8 cellular contexts compared by ENCODE assay signal in genomic region chr9:127943746-127944145, GRCh38. TPM values are rescaled to one million over a fixed set of nuclear protein-coding genes. Genes with fewer than 3 reads are reported as not detected.
DNase-seq lines count a peak whose midpoint lies in the region; ATAC-seq, FAIRE-seq and TF ChIP-seq lines count a peak whose summit lies in the region.

No MANE protein-coding gene starts in this region.

- SMC1A ChIA-PET in GM12878 (lab: Charles Lee; ENCODE audit: uncharacterized antibody, unreplicated experiment): interaction anchor here (0.8 to 7.2 kb wide), 12 partner anchors 9 to 181 kb away, joined by 3 to 84 read pairs (median 4); no protein-coding TSS in a partner anchor

- no peaks in the 10 kb centered on the region for H3K79me2 ChIP-seq in GM12878 (ENCODE audit: control insufficient read depth, insufficient read depth, low read length)

- H3K9me3 ChIP-seq in CD4-positive, CD25-positive, alpha-beta regulatory T cell (ENCODE audit: control insufficient read depth in 2 of 2, low read length in 2 of 2): no peaks in the 10 kb centered on the region
- H3K9me3 ChIP-seq in GM12878 (replicated peaks; ENCODE audit: control insufficient read depth, insufficient read depth, low read length): no peaks in the 10 kb centered on the region

- RAD21 ChIA-PET in GM12878 (lab: Charles Lee; ENCODE audit: unreplicated experiment): interaction anchor here (0.9 to 5.0 kb wide), 8 partner anchors 28 to 185 kb away, joined by 3 to 83 read pairs (median 5); partner anchors contain the start of gene EEIG1

- peak; percentile 72 to 96 (median 92) for TF ChIP-seq CTCF in GM12878 (IDR thresholded peaks at IDR 0.05 in 2 of 3, conservative IDR thresholded peaks at IDR 0.05 in 1 of 3; ENCODE audit: control insufficient read depth in 2 of 3, extremely low read depth in 1 of 3, insufficient read depth in 1 of 3, low read depth in 3 of 3, low read length in 3 of 3)

- peaks cover 0 to 47% (median 22%) of the 10 kb centered on the region in 4 donors for H3K4me1 Mint-ChIP-seq in CD4-positive, CD25-positive, alpha-beta regulatory T cell

- peaks cover 30% of the 10 kb centered on the region for H3K36me3 Mint-ChIP-seq in CD4-positive, CD25-positive, alpha-beta regulatory T cell

- no peaks in the 10 kb centered on the region for H4K20me1 ChIP-seq in GM12878 (ENCODE audit: control insufficient read depth, insufficient read depth)

- in situ Hi-C loops in GM12878 (cut with MboI): no loop called here

- no peaks in the 10 kb centered on the region for H3K9me3 Mint-ChIP-seq in CD4-positive, CD25-positive, alpha-beta regulatory T cell

- no peak overlapping the region for H3K9ac ChIP-seq in GM12878 (ENCODE audit: control insufficient read depth, insufficient read depth, low read length)

- H3K27me3 Mint-ChIP-seq in CD4-positive, CD25-positive, alpha-beta regulatory T cell: no peaks in the 10 kb centered on the region

- POLR2A ChIA-PET in GM12878 (lab: Charles Lee): no interaction called here

- intact Hi-C loops in GM12878 (cut with micrococcal nuclease; ENCODE audit: unreplicated experiment): loop anchor here (1.0 kb wide), 2 partner anchors 92 to 174 kb away; no protein-coding TSS in a partner anchor

- peak; percentile 62 to 78 (median 64) for DNase-seq in CD4-positive, CD25-positive, alpha-beta regulatory T cell
- DNase-seq in H54 (ENCODE audit: insufficient read length, low spot score) (peak; percentile 85), NCI-H2029 (lab: John Stamatoyannopoulos, UW) (peak; percentile 75), UCSD-AML1 (lab: John Stamatoyannopoulos, UW; ENCODE audit: unreplicated experiment) (peak; percentile 73), GM12878 (ENCODE audit: low read depth, low spot score) (no peak), iPS DF 19.7 (ENCODE audit: low read depth, low spot score) (peak; percentile 63)
- peak; percentile 65 to 81 (median 78) for DNase-seq in stimulated activated CD4-positive, alpha-beta T cell treated with anti-CD3 and anti-CD28 coated beads, Interleukin-12 subunit alpha, Interleukin-12 subunit beta, amount 100 ng/mL, for 48 hours (ENCODE audit: low read depth in 2 of 3, low spot score in 1 of 3)

- no peaks in the 10 kb centered on the region for H3K27me3 ChIP-seq in CD4-positive, CD25-positive, alpha-beta regulatory T cell (ENCODE audit: control insufficient read depth, insufficient read depth, low read length)
- H3K27me3 ChIP-seq in GM12878 (replicated peaks in 1 of 2; ENCODE audit: control insufficient read depth in 2 of 2, insufficient read depth in 2 of 2, low read length in 1 of 2): no peaks in the 10 kb centered on the region

- H3K4me3 Mint-ChIP-seq in CD4-positive, CD25-positive, alpha-beta regulatory T cell: peak overlapping the region in 2 of 4 donors; percentile 39 to 76

- H3K36me3 ChIP-seq in CD4-positive, CD25-positive, alpha-beta regulatory T cell (ENCODE audit: control insufficient read depth, insufficient read depth, low read length): peaks cover 85% of the 10 kb centered on the region
- H3K36me3 ChIP-seq in GM12878 (ENCODE audit: control insufficient read depth in 2 of 2, insufficient read depth in 2 of 2, low read length in 1 of 2): peaks cover 0 to 11% of the 10 kb centered on the region in 2 experiments; a peak in 3 of 4 replicates

- TF ChIP-seq POLR2A in H54 (IDR thresholded peaks at IDR 0.05; ENCODE audit: low read depth, low read length): no peak
- TF ChIP-seq POLR2A in GM12878 (IDR thresholded peaks at IDR 0.05; ENCODE audit: low read depth, low read length): no peak; the same call in none of the 2 replicates

- H3K4me2 ChIP-seq in GM12878 (ENCODE audit: control insufficient read depth, insufficient read depth): no peak overlapping the region

- peaks cover 20% of the 10 kb centered on the region for H3K4me1 ChIP-seq in CD4-positive, CD25-positive, alpha-beta regulatory T cell (ENCODE audit: control insufficient read depth, insufficient read depth, low read length, poor library complexity, severe bottlenecking)
- H3K4me1 ChIP-seq in GM12878 (ENCODE audit: control insufficient read depth, insufficient read depth, low read length): peaks cover 7% of the 10 kb centered on the region

- CTCF ChIA-PET in GM12878 (lab: Yijun Ruan, JAX): interaction anchor here (0.6 to 7.7 kb wide), 30 partner anchors 8 to 209 kb away, joined by 3 to 261 read pairs (median 4); partner anchors contain the start of genes EEIG1, NAIF1, PIP5KL1 and TOR2A

- H2AFZ ChIP-seq in GM12878 (ENCODE audit: control insufficient read depth, low read depth, low read length): no peak overlapping the region

- WGBS in GM12878 (ENCODE audit: insufficient coverage, insufficient replicate concordance, low lambda C conversion rate, missing lambda C conversion rate): 26% methylated on average over 13 of the region's 13 CpGs

- H3K27ac Mint-ChIP-seq in CD4-positive, CD25-positive, alpha-beta regulatory T cell: peak overlapping the region; percentile 49 to 74 (median 65)

- TF ChIP-seq EP300 in GM12878 (IDR thresholded peaks at IDR 0.05; ENCODE audit: borderline replicate concordance in 1 of 2, control insufficient read depth in 1 of 2, low read depth in 2 of 2, low read length in 2 of 2): no peak

- H3K4me3 ChIP-seq in CD4-positive, CD25-positive, alpha-beta regulatory T cell (ENCODE audit: low read depth, low read length): no peak overlapping the region
- no peak overlapping the region for H3K4me3 ChIP-seq in GM12878

- TF ChIP-seq RAD21 in GM12878 (IDR thresholded peaks at IDR 0.05; ENCODE audit: insufficient read depth, low read depth, low read length): peak; percentile 91

- BruUV-seq in GM12878 (replicated peaks; lab: Mats Ljungman, UMichigan): no TSS peak

- H3K27ac ChIP-seq in CD4-positive, CD25-positive, alpha-beta regulatory T cell (ENCODE audit: insufficient read depth, low read length, poor library complexity, severe bottlenecking): peak overlapping the region; percentile 37
- no peak overlapping the region for H3K27ac ChIP-seq in GM12878 (ENCODE audit: control insufficient read depth, insufficient read depth)

- FAIRE-seq in H54 (lab: Jason Lieb, UNC): peak; percentile 33
- FAIRE-seq in GM12878 (lab: Jason Lieb, UNC): peak; percentile 84

- peak; percentile 74 to 77 for ATAC-seq in CD4-positive, CD25-positive, alpha-beta regulatory T cell (ENCODE audit: low read depth in 2 of 2)
- peak; percentile 96 for ATAC-seq in GM12878
- no peak for ATAC-seq in GM19324 (IDR thresholded peaks at IDR 0.05; ENCODE audit: low FRiP score, unreplicated experiment)

RNA-seq across cellular contexts. Expression of gene DPM2, which starts 6.1 kb away (rescaled TPM):
- 35.7 TPM for total RNA-seq in CD4-positive, CD25-positive, alpha-beta regulatory T cell
- polyA plus RNA-seq in CD4-positive, CD25-positive, alpha-beta regulatory T cell: 10 to 100 TPM; 27.5 to 30.6 (median 29.7) TPM
- 35.0 and 35.4 TPM in 2 replicates for total RNA-seq in GM12878 (2013; cell fraction: nucleolus; rRNA removed)
- 36.3 and 40.3 TPM in 2 replicates for total RNA-seq in GM12878 (2014; rRNA removed)
- 30.6 and 31.7 TPM in 2 replicates for total RNA-seq in GM12878 (2014; rRNA removed; fragmentation: Illumina TruSeq; extraction: Trizol)
- total RNA-seq in GM12878 (2021): 40.7 and 44.0 TPM in 2 replicates
- polyA plus RNA-seq in GM12878 (2011; ENCODE audit: low read depth): 17.4 TPM
- polyA plus RNA-seq in GM12878 (2011; rRNA removed): 25.8 and 49.2 TPM in 2 replicates
- 73.3 and 82.9 TPM in 2 replicates for polyA plus RNA-seq in GM12878 (2011; cell fraction: cytosol; rRNA removed)
- polyA plus RNA-seq in GM12878 (2011; cell fraction: nucleus; rRNA removed): 54.9 and 64.6 TPM in 2 replicates
- 30.5 and 35.8 TPM in 2 replicates for polyA plus RNA-seq in GM12878 (2012)
- polyA plus RNA-seq in GM12878 (2014; fragmentation: Illumina TruSeq; extraction: Trizol): 24.3 and 45.4 TPM in 2 replicates
- polyA plus RNA-seq in GM12878 (2014; fragmentation: Nextera tagmentation; extraction: Ambion mirVana): 10 to 100 TPM; 22.7 to 24.2 TPM
- 54.3 and 56.5 TPM in 2 replicates for polyA plus RNA-seq in GM12878 (2014; rRNA removed)
- 10 to 100 TPM; 76.7 to 77.9 TPM for polyA plus RNA-seq in GM12878 (2016; fragmentation: Nextera tagmentation; extraction: Ambion mirVana)
- polyA minus RNA-seq in GM12878 (2011; rRNA and poly(A)+ RNA removed): 39.4 and 64.4 TPM in 2 replicates
- polyA minus RNA-seq in GM12878 (2011; cell fraction: cytosol; rRNA and poly(A)+ RNA removed): 27.0 and 30.2 TPM in 2 replicates
- polyA minus RNA-seq in GM12878 (2011; cell fraction: nucleus; rRNA and poly(A)+ RNA removed): 38.0 and 63.1 TPM in 2 replicates

RNA-seq across cellular contexts. Expression of gene PIP5KL1, which starts 13.2 kb away (rescaled TPM):
- total RNA-seq in CD4-positive, CD25-positive, alpha-beta regulatory T cell: 3.3 TPM
- 1 to 10 TPM in 1 of 4 donors, under 1 TPM in 2, not detected in 1; 0.22 to 1.1 (median 0.81) TPM for polyA plus RNA-seq in CD4-positive, CD25-positive, alpha-beta regulatory T cell
- total RNA-seq in GM12878 (2013; cell fraction: nucleolus; rRNA removed): 1.9 and 2.0 TPM in 2 replicates
- total RNA-seq in GM12878 (2014; rRNA removed) (0.40 TPM in 1 of 2 replicates, not detected in the other), GM12878 (2014; rRNA removed; fragmentation: Illumina TruSeq; extraction: Trizol) (0.14 and 0.22 TPM in 2 replicates), GM12878 (2021) (0.32 and 0.64 TPM in 2 replicates)
- polyA plus RNA-seq in GM12878 (2011; ENCODE audit: low read depth): 0.41 TPM
- polyA plus RNA-seq in GM12878 (2011; rRNA removed) (0.12 and 0.50 TPM in 2 replicates), GM12878 (2014; fragmentation: Illumina TruSeq; extraction: Trizol) (0.04 TPM in 1 of 2 replicates, not detected in the other), GM12878 (2014; fragmentation: Nextera tagmentation; extraction: Ambion mirVana) (not detected), GM12878 (2014; rRNA removed) (0.55 and 0.67 TPM in 2 replicates), GM12878 (2016; fragmentation: Nextera tagmentation; extraction: Ambion mirVana) (under 1 TPM; 0.11 to 0.47 TPM)
- 0.34 and 0.52 TPM in 2 replicates for polyA plus RNA-seq in GM12878 (2011; cell fraction: cytosol; rRNA removed)
- polyA plus RNA-seq in GM12878 (2011; cell fraction: nucleus; rRNA removed): 2.2 and 3.0 TPM in 2 replicates
- 0.60 and 1.1 TPM in 2 replicates for polyA plus RNA-seq in GM12878 (2012)
- 0.10 TPM in 1 of 2 replicates, not detected in the other for polyA minus RNA-seq in GM12878 (2011; rRNA and poly(A)+ RNA removed)
- not detected in 2 replicates for polyA minus RNA-seq in GM12878 (2011; cell fraction: cytosol; rRNA and poly(A)+ RNA removed)
- polyA minus RNA-seq in GM12878 (2011; cell fraction: nucleus; rRNA and poly(A)+ RNA removed): 0.57 and 0.85 TPM in 2 replicates

RNA-seq across cellular contexts. Expression of gene ST6GALNAC4, which starts 26.9 kb away (rescaled TPM):
- 31.6 TPM for total RNA-seq in CD4-positive, CD25-positive, alpha-beta regulatory T cell
- polyA plus RNA-seq in CD4-positive, CD25-positive, alpha-beta regulatory T cell: 10 to 100 TPM; 23.1 to 23.8 (median 23.7) TPM
- total RNA-seq in GM12878 (2013; cell fraction: nucleolus; rRNA removed): 98.4 and 112 TPM in 2 replicates
- total RNA-seq in GM12878 (2014; rRNA removed) (48.3 and 57.4 TPM in 2 replicates), GM12878 (2014; rRNA removed; fragmentation: Illumina TruSeq; extraction: Trizol) (20.7 and 23.7 TPM in 2 replicates), GM12878 (2021) (56.1 and 64.1 TPM in 2 replicates)
- polyA plus RNA-seq in GM12878 (2011; ENCODE audit: low read depth): 11.8 TPM
- polyA plus RNA-seq in GM12878 (2011; rRNA removed) (6.9 and 16.4 TPM in 2 replicates), GM12878 (2014; fragmentation: Illumina TruSeq; extraction: Trizol) (3.0 and 13.5 TPM in 2 replicates), GM12878 (2014; fragmentation: Nextera tagmentation; extraction: Ambion mirVana) (1 to 10 TPM; 4.2 to 6.6 TPM), GM12878 (2014; rRNA removed) (63.2 and 68.1 TPM in 2 replicates), GM12878 (2016; fragmentation: Nextera tagmentation; extraction: Ambion mirVana) (10 to 100 TPM; 46.7 to 49.9 TPM)
- 38.1 and 52.2 TPM in 2 replicates for polyA plus RNA-seq in GM12878 (2011; cell fraction: cytosol; rRNA removed)
- 59.2 and 59.5 TPM in 2 replicates for polyA plus RNA-seq in GM12878 (2011; cell fraction: nucleus; rRNA removed)
- 40.4 and 47.8 TPM in 2 replicates for polyA plus RNA-seq in GM12878 (2012)
- polyA minus RNA-seq in GM12878 (2011; rRNA and poly(A)+ RNA removed): 23.9 and 54.0 TPM in 2 replicates
- polyA minus RNA-seq in GM12878 (2011; cell fraction: cytosol; rRNA and poly(A)+ RNA removed): 25.1 and 31.3 TPM in 2 replicates
- 27.2 and 51.5 TPM in 2 replicates for polyA minus RNA-seq in GM12878 (2011; cell fraction: nucleus; rRNA and poly(A)+ RNA removed)

RNA-seq across cellular contexts. Expression of gene EEIG1, which starts 37.0 kb away (rescaled TPM):
- total RNA-seq in CD4-positive, CD25-positive, alpha-beta regulatory T cell: 402 TPM
- polyA plus RNA-seq in CD4-positive, CD25-positive, alpha-beta regulatory T cell: 100 to 1,000 TPM; 140 to 190 (median 177) TPM
- 23.5 and 27.2 TPM in 2 replicates for total RNA-seq in GM12878 (2013; cell fraction: nucleolus; rRNA removed)
- total RNA-seq in GM12878 (2014; rRNA removed): 7.4 TPM in 2 replicates
- total RNA-seq in GM12878 (2014; rRNA removed; fragmentation: Illumina TruSeq; extraction: Trizol): 8.5 and 9.5 TPM in 2 replicates
- 69.7 and 75.9 TPM in 2 replicates for total RNA-seq in GM12878 (2021)
- 116 TPM for polyA plus RNA-seq in GM12878 (2011; ENCODE audit: low read depth)
- polyA plus RNA-seq in GM12878 (2011; rRNA removed): 3.3 and 6.6 TPM in 2 replicates
- 10.5 and 12.0 TPM in 2 replicates for polyA plus RNA-seq in GM12878 (2011; cell fraction: cytosol; rRNA removed)
- polyA plus RNA-seq in GM12878 (2011; cell fraction: nucleus; rRNA removed): 13.2 and 14.7 TPM in 2 replicates
- polyA plus RNA-seq in GM12878 (2012): 61.5 and 83.9 TPM in 2 replicates
- 7.2 and 16.9 TPM in 2 replicates for polyA plus RNA-seq in GM12878 (2014; fragmentation: Illumina TruSeq; extraction: Trizol)
- polyA plus RNA-seq in GM12878 (2014; fragmentation: Nextera tagmentation; extraction: Ambion mirVana): 1 to 10 TPM; 1.2 to 2.7 TPM
- 20.7 and 21.5 TPM in 2 replicates for polyA plus RNA-seq in GM12878 (2014; rRNA removed)
- 10 to 100 TPM in 1 of 2 experiments, 1 to 10 TPM in 1; 8.5 to 12.9 TPM for polyA plus RNA-seq in GM12878 (2016; fragmentation: Nextera tagmentation; extraction: Ambion mirVana)
- 2.9 and 6.1 TPM in 2 replicates for polyA minus RNA-seq in GM12878 (2011; rRNA and poly(A)+ RNA removed)
- polyA minus RNA-seq in GM12878 (2011; cell fraction: cytosol; rRNA and poly(A)+ RNA removed): 4.0 and 8.6 TPM in 2 replicates
- polyA minus RNA-seq in GM12878 (2011; cell fraction: nucleus; rRNA and poly(A)+ RNA removed): 2.8 and 6.3 TPM in 2 replicates

RNA-seq across cellular contexts. Expression of gene ST6GALNAC6, which starts 44.3 kb away (rescaled TPM):
- total RNA-seq in CD4-positive, CD25-positive, alpha-beta regulatory T cell: 136 TPM
- 10 to 100 TPM; 43.7 to 50.5 (median 47.9) TPM for polyA plus RNA-seq in CD4-positive, CD25-positive, alpha-beta regulatory T cell
- 55.6 and 55.9 TPM in 2 replicates for total RNA-seq in GM12878 (2013; cell fraction: nucleolus; rRNA removed)
- total RNA-seq in GM12878 (2014; rRNA removed) (22.6 and 27.0 TPM in 2 replicates), GM12878 (2014; rRNA removed; fragmentation: Illumina TruSeq; extraction: Trizol) (16.0 and 17.6 TPM in 2 replicates), GM12878 (2021) (21.1 and 23.2 TPM in 2 replicates)
- polyA plus RNA-seq in GM12878 (2011; ENCODE audit: low read depth): 9.5 TPM
- polyA plus RNA-seq in GM12878 (2011; rRNA removed) (13.9 and 24.6 TPM in 2 replicates), GM12878 (2014; fragmentation: Illumina TruSeq; extraction: Trizol) (7.2 and 16.1 TPM in 2 replicates), GM12878 (2014; fragmentation: Nextera tagmentation; extraction: Ambion mirVana) (under 1 TPM; 0.40 to 0.48 TPM), GM12878 (2014; rRNA removed) (24.0 and 24.7 TPM in 2 replicates), GM12878 (2016; fragmentation: Nextera tagmentation; extraction: Ambion mirVana) (10 to 100 TPM; 12.6 to 12.7 TPM)
- 28.4 and 35.1 TPM in 2 replicates for polyA plus RNA-seq in GM12878 (2011; cell fraction: cytosol; rRNA removed)
- polyA plus RNA-seq in GM12878 (2011; cell fraction: nucleus; rRNA removed): 55.5 and 94.2 TPM in 2 replicates
- polyA plus RNA-seq in GM12878 (2012): 19.0 and 22.5 TPM in 2 replicates
- 20.8 and 26.1 TPM in 2 replicates for polyA minus RNA-seq in GM12878 (2011; rRNA and poly(A)+ RNA removed)
- 4.7 and 8.0 TPM in 2 replicates for polyA minus RNA-seq in GM12878 (2011; cell fraction: cytosol; rRNA and poly(A)+ RNA removed)
- polyA minus RNA-seq in GM12878 (2011; cell fraction: nucleus; rRNA and poly(A)+ RNA removed): 12.1 and 16.7 TPM in 2 replicates
